8 cellular contexts compared by ENCODE assay signal in genomic region chr19:54158812-54159351, GRCh38. TPM values are rescaled to one million over a fixed set of nuclear protein-coding genes. Genes with fewer than 3 reads are reported as not detected.
DNase-seq lines count a peak whose midpoint lies in the region; ATAC-seq and TF ChIP-seq lines count a peak whose summit lies in the region.

No MANE protein-coding gene starts in this region.

- peaks cover 27% of the 10 kb centered on the region for H3K4me1 ChIP-seq in psoas muscle

- WGBS in psoas muscle, 3 donors, result 9% methylated on average over 19 of the region's 19 CpGs

- DNase-seq in activated naive CD4-positive, alpha-beta T cell treated with Interleukin-2 at 50 U/mL for 16 hours, result peak; percentile 52
- DNase-seq in activated naive CD4-positive, alpha-beta T cell (lab: John Stamatoyannopoulos, UW), result no peak
- DNase-seq in fibroblast of peridontal ligament (ENCODE audit: extremely low read depth) (peak; percentile 36), psoas muscle (no peak), mucosa of gallbladder (ENCODE audit: low spot score) (no peak), NCI-H226 (no peak)

- intact Hi-C loops in psoas muscle (cut with DNase I), result no loop called here

- H3K27me3 ChIP-seq in psoas muscle (ENCODE audit: insufficient read depth in 3 of 3, low read length in 2 of 3), result no peaks in the 10 kb centered on the region

- TF ChIP-seq CTCF in WI38 (IDR thresholded peaks at IDR 0.05; ENCODE audit: low read depth, low read length) (no peak), psoas muscle (IDR thresholded peaks at IDR 0.05) (no peak)

- ATAC-seq in psoas muscle, result no peak
- ATAC-seq in GM21717 (IDR thresholded peaks at IDR 0.05; ENCODE audit: unreplicated experiment), result no peak

- H3K36me3 ChIP-seq in psoas muscle (ENCODE audit: insufficient read depth in 1 of 2, low read depth in 1 of 2), result peaks cover 6 to 45% of the 10 kb centered on the region in 2 donors

- H3K4me3 ChIP-seq in WI38 (ENCODE audit: low read depth, low read length), result peak overlapping the region; percentile 68
- H3K4me3 ChIP-seq in psoas muscle, result peak overlapping the region; percentile 89

- peak overlapping the region; percentile 98 for H3K27ac ChIP-seq in psoas muscle

- H3K9me3 ChIP-seq in psoas muscle, result no peaks in the 10 kb centered on the region

RNA-seq across cellular contexts. Expression of gene LENG1, which starts 0.6 kb away (rescaled TPM):
- total RNA-seq in psoas muscle (10 to 100 TPM in 1 of 4 donors, 1 to 10 TPM in 3; 5.8 to 10.2 (median 7.0) TPM), mucosa of gallbladder (12.7 TPM)
- 10 to 100 TPM; 11.4 to 19.6 (median 12.1) TPM for polyA plus RNA-seq in psoas muscle

RNA-seq across cellular contexts. Expression of gene TMC4, which starts 14.1 kb away (rescaled TPM):
- total RNA-seq in psoas muscle (1 to 10 TPM in 1 of 4 donors, under 1 TPM in 2, not detected in 1; 0.55 to 2.5 (median 0.74) TPM), mucosa of gallbladder (198 TPM)
- under 1 TPM; 0.64 to 0.70 (median 0.70) TPM for polyA plus RNA-seq in psoas muscle

RNA-seq across cellular contexts. Expression of gene CNOT3, which starts 21.3 kb away (rescaled TPM):
- 10 to 100 TPM; 19.4 to 28.4 (median 20.4) TPM for total RNA-seq in psoas muscle
- 10 to 100 TPM; 14.1 to 16.1 (median 16.1) TPM for polyA plus RNA-seq in psoas muscle
- total RNA-seq in mucosa of gallbladder, result 54.2 TPM

RNA-seq across cellular contexts. Expression of gene MBOAT7, which starts 30.5 kb away (rescaled TPM):
- total RNA-seq in psoas muscle (10 to 100 TPM in 3 of 4 donors, 1 to 10 TPM in 1; 6.2 to 17.8 (median 11.4) TPM), mucosa of gallbladder (263 TPM)
- polyA plus RNA-seq in psoas muscle, result 10 to 100 TPM in 1 of 3 donors, 1 to 10 TPM in 2; 6.3 to 11.4 (median 8.4) TPM

RNA-seq across cellular contexts. Expression of gene TSEN34, which starts 32.2 kb away (rescaled TPM):
- 10 to 100 TPM; 17.4 to 44.6 (median 19.2) TPM for total RNA-seq in psoas muscle
- polyA plus RNA-seq in psoas muscle, result 10 to 100 TPM; 15.5 to 42.6 (median 24.5) TPM
- 62.6 TPM for total RNA-seq in mucosa of gallbladder

Comparison
In these comparisons a context has a peak if more than half of its experiments do, and no peak if none do; other contexts are left out.
1. DNase-seq: peak in activated naive CD4-positive, alpha-beta T cell treated with Interleukin-2 at 50 U/mL for 16 hours (single experiment) and fibroblast of peridontal ligament (single experiment); none in activated naive CD4-positive, alpha-beta T cell (0 of 4), psoas muscle (0 of 2), mucosa of gallbladder (single experiment) and NCI-H226 (single experiment).
2. RNA of gene TMC4, which starts 14.1 kb away (total RNA-seq): 198 TPM in mucosa of gallbladder (single experiment); 0.55 to 2.5 TPM in psoas muscle; every median in the first group is over 10 times any median in the second.